ENCODE assay signal across 1 cellular context in the genomic region with DNA sequence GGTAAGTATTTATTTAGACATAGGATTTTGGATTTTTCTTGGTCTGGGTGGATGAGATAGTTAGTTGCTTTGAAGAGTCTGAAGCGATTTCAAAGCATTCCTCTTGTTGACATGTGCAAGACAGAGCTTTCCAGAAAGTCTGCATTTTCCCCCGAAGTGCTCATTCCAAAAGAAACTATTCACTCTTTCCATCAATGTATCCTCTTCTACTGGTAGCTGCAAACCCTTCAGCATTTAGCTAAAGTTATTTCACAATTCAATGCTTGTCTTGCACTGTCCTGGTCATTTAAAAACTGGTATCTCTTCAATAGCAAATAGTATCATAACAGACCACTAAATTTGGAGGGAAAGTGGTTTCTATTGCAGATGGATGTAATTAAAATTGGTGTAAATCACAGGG.
TF ChIP-seq lines count a peak whose summit lies in the region.

No MANE protein-coding gene starts in this region.

TF ChIP-seq in IMR-90, 13 proteins besides CTCF, POLR2A, EP300 and RAD21 (continued from another document):
- TF ChIP-seq CEBPB (IDR thresholded peaks at IDR 0.05; ENCODE audit: low read depth, low read length): peak; percentile 86
TF ChIP-seq in IMR-90: peak in this region for 1.
